In the genomic region with DNA sequence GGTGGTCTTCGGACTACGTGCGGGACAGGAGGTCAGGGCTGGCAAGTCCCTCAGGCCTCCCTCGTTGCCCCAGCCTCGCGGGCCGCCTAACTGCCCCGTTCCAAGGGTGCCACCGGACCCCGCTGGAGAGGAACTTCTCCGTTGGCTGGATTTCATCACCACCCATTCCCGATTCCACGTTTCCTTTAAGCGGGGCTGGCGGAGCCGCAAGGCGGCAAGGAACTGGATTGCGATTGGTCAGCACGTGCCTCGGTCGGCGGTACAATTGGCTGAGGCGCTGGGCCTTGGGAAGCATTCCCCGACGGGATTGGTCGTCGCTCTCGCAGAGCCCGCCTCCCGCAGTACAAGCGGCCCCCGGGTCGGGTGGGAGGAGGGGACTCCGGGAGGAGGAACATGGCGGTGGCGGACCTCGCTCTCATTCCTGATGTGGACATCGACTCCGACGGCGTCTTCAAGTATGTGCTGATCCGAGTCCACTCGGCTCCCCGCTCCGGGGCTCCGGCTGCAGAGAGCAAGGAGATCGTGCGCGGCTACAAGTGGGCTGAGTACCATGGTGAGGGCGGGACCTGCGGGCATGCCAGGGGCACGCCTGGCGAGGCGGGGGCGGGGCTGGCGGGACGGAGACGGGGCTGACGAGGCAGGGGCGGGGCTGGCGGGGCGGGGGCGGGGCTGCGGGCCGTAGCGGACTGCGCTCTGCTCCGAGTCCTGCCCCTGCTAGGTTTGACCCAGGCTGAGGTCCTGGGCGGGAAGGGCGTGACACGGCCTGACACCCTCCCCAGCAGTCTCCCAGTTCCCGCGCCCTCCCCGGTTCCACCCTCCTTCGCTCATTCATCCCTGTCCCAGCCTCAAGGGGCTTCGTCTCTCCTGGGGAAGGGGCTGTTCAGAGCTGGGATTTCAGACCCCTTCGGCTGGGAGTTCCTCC, we compare ENCODE assay signal across 1 cellular context.
TF ChIP-seq lines count a peak whose summit lies in the region.

A gene (plus strand): TSS at position 372 of the 922 bp plus-strand sequence. CDS start 22 bp downstream, at position 394.

TF ChIP-seq in K562, 482 proteins besides CTCF, POLR2A, EP300 and RAD21 (continued from another document and continues in another):
- TF ChIP-seq, protein P1, sequence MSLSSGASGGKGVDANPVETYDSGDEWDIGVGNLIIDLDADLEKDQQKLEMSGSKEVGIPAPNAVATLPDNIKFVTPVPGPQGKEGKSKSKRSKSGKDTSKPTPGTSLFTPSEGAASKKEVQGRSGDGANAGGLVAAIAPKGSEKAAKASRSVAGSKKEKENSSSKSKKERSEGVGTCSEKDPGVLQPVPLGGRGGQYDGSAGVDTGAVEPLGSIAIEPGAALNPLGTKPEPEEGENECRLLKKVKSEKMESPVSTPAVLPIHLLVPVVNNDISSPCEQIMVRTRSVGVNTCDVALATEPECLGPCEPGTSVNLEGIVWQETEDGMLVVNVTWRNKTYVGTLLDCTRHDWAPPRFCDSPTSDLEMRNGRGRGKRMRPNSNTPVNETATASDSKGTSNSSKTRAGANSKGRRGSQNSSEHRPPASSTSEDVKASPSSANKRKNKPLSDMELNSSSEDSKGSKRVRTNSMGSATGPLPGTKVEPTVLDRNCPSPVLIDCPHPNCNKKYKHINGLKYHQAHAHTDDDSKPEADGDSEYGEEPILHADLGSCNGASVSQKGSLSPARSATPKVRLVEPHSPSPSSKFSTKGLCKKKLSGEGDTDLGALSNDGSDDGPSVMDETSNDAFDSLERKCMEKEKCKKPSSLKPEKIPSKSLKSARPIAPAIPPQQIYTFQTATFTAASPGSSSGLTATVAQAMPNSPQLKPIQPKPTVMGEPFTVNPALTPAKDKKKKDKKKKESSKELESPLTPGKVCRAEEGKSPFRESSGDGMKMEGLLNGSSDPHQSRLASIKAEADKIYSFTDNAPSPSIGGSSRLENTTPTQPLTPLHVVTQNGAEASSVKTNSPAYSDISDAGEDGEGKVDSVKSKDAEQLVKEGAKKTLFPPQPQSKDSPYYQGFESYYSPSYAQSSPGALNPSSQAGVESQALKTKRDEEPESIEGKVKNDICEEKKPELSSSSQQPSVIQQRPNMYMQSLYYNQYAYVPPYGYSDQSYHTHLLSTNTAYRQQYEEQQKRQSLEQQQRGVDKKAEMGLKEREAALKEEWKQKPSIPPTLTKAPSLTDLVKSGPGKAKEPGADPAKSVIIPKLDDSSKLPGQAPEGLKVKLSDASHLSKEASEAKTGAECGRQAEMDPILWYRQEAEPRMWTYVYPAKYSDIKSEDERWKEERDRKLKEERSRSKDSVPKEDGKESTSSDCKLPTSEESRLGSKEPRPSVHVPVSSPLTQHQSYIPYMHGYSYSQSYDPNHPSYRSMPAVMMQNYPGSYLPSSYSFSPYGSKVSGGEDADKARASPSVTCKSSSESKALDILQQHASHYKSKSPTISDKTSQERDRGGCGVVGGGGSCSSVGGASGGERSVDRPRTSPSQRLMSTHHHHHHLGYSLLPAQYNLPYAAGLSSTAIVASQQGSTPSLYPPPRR (CRISPR knock-in tag; IDR thresholded peaks at IDR 0.05; ENCODE audit: borderline replicate concordance): no peak
- TF ChIP-seq, protein P2, sequence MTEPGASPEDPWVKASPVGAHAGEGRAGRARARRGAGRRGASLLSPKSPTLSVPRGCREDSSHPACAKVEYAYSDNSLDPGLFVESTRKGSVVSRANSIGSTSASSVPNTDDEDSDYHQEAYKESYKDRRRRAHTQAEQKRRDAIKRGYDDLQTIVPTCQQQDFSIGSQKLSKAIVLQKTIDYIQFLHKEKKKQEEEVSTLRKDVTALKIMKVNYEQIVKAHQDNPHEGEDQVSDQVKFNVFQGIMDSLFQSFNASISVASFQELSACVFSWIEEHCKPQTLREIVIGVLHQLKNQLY (CRISPR knock-in tag; conservative IDR thresholded peaks at IDR 0.05): no peak
- TF ChIP-seq, protein P3, sequence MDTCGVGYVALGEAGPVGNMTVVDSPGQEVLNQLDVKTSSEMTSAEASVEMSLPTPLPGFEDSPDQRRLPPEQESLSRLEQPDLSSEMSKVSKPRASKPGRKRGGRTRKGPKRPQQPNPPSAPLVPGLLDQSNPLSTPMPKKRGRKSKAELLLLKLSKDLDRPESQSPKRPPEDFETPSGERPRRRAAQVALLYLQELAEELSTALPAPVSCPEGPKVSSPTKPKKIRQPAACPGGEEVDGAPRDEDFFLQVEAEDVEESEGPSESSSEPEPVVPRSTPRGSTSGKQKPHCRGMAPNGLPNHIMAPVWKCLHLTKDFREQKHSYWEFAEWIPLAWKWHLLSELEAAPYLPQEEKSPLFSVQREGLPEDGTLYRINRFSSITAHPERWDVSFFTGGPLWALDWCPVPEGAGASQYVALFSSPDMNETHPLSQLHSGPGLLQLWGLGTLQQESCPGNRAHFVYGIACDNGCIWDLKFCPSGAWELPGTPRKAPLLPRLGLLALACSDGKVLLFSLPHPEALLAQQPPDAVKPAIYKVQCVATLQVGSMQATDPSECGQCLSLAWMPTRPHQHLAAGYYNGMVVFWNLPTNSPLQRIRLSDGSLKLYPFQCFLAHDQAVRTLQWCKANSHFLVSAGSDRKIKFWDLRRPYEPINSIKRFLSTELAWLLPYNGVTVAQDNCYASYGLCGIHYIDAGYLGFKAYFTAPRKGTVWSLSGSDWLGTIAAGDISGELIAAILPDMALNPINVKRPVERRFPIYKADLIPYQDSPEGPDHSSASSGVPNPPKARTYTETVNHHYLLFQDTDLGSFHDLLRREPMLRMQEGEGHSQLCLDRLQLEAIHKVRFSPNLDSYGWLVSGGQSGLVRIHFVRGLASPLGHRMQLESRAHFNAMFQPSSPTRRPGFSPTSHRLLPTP (IDR thresholded peaks at IDR 0.05; ENCODE audit: borderline replicate concordance, extremely low read depth, insufficient read length): no peak
- no peak for TF ChIP-seq HNRNPH1 (optimal IDR thresholded peaks at IDR 0.05; ENCODE audit: low read depth, low read length)
- no peak for TF ChIP-seq ILF3 (IDR thresholded peaks at IDR 0.05; ENCODE audit: borderline replicate concordance)
- no peak for TF ChIP-seq DMBX1 (CRISPR knock-in tag; IDR thresholded peaks at IDR 0.05; ENCODE audit: borderline replicate concordance)
- no peak for TF ChIP-seq SRSF1 (IDR thresholded peaks at IDR 0.05; ENCODE audit: low read depth, low read length)
- TF ChIP-seq HSF4 (CRISPR knock-in tag; IDR thresholded peaks at IDR 0.05; ENCODE audit: borderline replicate concordance): no peak
- TF ChIP-seq RBM17 (IDR thresholded peaks at IDR 0.05; ENCODE audit: borderline replicate concordance, low read depth, low read length): no peak
- TF ChIP-seq RUNX1 (IDR thresholded peaks at IDR 0.05; ENCODE audit: low read depth): no peak
- peak; percentile 61 for TF ChIP-seq CREB1 (IDR thresholded peaks at IDR 0.05)
- TF ChIP-seq CREB1 (CRISPR knock-in tag; IDR thresholded peaks at IDR 0.05): peak; percentile 46; the same call in 1 of the 2 replicates
- TF ChIP-seq, protein P4, sequence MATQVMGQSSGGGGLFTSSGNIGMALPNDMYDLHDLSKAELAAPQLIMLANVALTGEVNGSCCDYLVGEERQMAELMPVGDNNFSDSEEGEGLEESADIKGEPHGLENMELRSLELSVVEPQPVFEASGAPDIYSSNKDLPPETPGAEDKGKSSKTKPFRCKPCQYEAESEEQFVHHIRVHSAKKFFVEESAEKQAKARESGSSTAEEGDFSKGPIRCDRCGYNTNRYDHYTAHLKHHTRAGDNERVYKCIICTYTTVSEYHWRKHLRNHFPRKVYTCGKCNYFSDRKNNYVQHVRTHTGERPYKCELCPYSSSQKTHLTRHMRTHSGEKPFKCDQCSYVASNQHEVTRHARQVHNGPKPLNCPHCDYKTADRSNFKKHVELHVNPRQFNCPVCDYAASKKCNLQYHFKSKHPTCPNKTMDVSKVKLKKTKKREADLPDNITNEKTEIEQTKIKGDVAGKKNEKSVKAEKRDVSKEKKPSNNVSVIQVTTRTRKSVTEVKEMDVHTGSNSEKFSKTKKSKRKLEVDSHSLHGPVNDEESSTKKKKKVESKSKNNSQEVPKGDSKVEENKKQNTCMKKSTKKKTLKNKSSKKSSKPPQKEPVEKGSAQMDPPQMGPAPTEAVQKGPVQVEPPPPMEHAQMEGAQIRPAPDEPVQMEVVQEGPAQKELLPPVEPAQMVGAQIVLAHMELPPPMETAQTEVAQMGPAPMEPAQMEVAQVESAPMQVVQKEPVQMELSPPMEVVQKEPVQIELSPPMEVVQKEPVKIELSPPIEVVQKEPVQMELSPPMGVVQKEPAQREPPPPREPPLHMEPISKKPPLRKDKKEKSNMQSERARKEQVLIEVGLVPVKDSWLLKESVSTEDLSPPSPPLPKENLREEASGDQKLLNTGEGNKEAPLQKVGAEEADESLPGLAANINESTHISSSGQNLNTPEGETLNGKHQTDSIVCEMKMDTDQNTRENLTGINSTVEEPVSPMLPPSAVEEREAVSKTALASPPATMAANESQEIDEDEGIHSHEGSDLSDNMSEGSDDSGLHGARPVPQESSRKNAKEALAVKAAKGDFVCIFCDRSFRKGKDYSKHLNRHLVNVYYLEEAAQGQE (CRISPR knock-in tag; IDR thresholded peaks at IDR 0.05; ENCODE audit: low read depth): 0 out of 2 replicates have a peak, but pooled peaks have one; percentile 18
- no peak for TF ChIP-seq EWSR1 (IDR thresholded peaks at IDR 0.05; ENCODE audit: borderline replicate concordance, low read depth, partially characterized antibody)
- TF ChIP-seq BRD4 (IDR thresholded peaks at IDR 0.05): no peak; the same call in 1 of the 2 replicates
- TF ChIP-seq SOX6 (IDR thresholded peaks at IDR 0.05): peak; percentile 8; the same call in 1 of the 2 replicates
- TF ChIP-seq GABPB1 (CRISPR knock-in tag; IDR thresholded peaks at IDR 0.05): no peak; the same call in none of the 2 replicates
- 0 out of 2 replicates have a peak, but pooled peaks have one; percentile 56 for TF ChIP-seq MXI1 (IDR thresholded peaks at IDR 0.05; ENCODE audit: low read depth, low read length)
- peak; percentile 59 for TF ChIP-seq L3MBTL2 (IDR thresholded peaks at IDR 0.05)
- no peak for TF ChIP-seq HNRNPK (IDR thresholded peaks at IDR 0.05; ENCODE audit: low read depth, low read length, poor library complexity, severe bottlenecking)
- no peak for TF ChIP-seq CBX8 (IDR thresholded peaks at IDR 0.05; ENCODE audit: borderline replicate concordance, extremely low read depth, low read depth, low read length, poor library complexity, severe bottlenecking)
- no peak for TF ChIP-seq CHCHD3 (CRISPR knock-in tag; IDR thresholded peaks at IDR 0.05)
- TF ChIP-seq, protein P5, sequence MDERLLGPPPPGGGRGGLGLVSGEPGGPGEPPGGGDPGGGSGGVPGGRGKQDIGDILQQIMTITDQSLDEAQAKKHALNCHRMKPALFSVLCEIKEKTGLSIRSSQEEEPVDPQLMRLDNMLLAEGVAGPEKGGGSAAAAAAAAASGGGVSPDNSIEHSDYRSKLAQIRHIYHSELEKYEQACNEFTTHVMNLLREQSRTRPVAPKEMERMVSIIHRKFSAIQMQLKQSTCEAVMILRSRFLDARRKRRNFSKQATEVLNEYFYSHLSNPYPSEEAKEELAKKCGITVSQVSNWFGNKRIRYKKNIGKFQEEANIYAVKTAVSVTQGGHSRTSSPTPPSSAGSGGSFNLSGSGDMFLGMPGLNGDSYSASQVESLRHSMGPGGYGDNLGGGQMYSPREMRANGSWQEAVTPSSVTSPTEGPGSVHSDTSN (CRISPR knock-in tag; IDR thresholded peaks at IDR 0.05; ENCODE audit: low read depth): no peak
- TF ChIP-seq, protein P5 (tag; conservative IDR thresholded peaks at IDR 0.05; ENCODE audit: low read depth): no peak
- TF ChIP-seq NFIX (CRISPR knock-in tag; IDR thresholded peaks at IDR 0.05; ENCODE audit: low read depth): no peak
- no peak for TF ChIP-seq IFI16 (CRISPR knock-in tag; IDR thresholded peaks at IDR 0.05)
- no peak for TF ChIP-seq CBX1 (IDR thresholded peaks at IDR 0.05; ENCODE audit: low read depth)
- TF ChIP-seq, protein P6, sequence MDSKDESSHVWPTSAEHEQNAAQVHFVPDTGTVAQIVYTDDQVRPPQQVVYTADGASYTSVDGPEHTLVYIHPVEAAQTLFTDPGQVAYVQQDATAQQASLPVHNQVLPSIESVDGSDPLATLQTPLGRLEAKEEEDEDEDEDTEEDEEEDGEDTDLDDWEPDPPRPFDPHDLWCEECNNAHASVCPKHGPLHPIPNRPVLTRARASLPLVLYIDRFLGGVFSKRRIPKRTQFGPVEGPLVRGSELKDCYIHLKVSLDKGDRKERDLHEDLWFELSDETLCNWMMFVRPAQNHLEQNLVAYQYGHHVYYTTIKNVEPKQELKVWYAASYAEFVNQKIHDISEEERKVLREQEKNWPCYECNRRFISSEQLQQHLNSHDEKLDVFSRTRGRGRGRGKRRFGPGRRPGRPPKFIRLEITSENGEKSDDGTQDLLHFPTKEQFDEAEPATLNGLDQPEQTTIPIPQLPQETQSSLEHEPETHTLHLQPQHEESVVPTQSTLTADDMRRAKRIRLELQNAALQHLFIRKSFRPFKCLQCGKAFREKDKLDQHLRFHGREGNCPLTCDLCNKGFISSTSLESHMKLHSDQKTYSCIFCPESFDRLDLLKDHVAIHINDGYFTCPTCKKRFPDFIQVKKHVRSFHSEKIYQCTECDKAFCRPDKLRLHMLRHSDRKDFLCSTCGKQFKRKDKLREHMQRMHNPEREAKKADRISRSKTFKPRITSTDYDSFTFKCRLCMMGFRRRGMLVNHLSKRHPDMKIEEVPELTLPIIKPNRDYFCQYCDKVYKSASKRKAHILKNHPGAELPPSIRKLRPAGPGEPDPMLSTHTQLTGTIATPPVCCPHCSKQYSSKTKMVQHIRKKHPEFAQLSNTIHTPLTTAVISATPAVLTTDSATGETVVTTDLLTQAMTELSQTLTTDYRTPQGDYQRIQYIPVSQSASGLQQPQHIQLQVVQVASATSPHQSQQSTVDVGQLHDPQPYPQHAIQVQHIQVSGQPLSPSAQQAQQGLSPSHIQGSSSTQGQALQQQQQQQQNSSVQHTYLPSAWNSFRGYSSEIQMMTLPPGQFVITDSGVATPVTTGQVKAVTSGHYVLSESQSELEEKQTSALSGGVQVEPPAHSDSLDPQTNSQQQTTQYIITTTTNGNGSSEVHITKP (IDR thresholded peaks at IDR 0.05; ENCODE audit: partially characterized antibody): peak; percentile 56
- no peak for TF ChIP-seq GABPB2 (CRISPR knock-in tag; conservative IDR thresholded peaks at IDR 0.05)
- no peak for TF ChIP-seq SETDB1 (IDR thresholded peaks at IDR 0.05; ENCODE audit: low read length)
- TF ChIP-seq, protein P7, sequence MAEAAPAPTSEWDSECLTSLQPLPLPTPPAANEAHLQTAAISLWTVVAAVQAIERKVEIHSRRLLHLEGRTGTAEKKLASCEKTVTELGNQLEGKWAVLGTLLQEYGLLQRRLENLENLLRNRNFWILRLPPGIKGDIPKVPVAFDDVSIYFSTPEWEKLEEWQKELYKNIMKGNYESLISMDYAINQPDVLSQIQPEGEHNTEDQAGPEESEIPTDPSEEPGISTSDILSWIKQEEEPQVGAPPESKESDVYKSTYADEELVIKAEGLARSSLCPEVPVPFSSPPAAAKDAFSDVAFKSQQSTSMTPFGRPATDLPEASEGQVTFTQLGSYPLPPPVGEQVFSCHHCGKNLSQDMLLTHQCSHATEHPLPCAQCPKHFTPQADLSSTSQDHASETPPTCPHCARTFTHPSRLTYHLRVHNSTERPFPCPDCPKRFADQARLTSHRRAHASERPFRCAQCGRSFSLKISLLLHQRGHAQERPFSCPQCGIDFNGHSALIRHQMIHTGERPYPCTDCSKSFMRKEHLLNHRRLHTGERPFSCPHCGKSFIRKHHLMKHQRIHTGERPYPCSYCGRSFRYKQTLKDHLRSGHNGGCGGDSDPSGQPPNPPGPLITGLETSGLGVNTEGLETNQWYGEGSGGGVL (CRISPR knock-in tag; IDR thresholded peaks at IDR 0.05): no peak
